ENCODE assay signal across 8 cellular contexts in genomic region chr10:70052462-70053211, GRCh38. TPM values are rescaled to one million over a fixed set of nuclear protein-coding genes. Genes with fewer than 3 reads are reported as not detected.
A peak's percentile ranks its signal among the peaks of the same experiment; 100 is the strongest.
DNase-seq lines count a peak whose midpoint lies in the region; ATAC-seq and TF ChIP-seq lines count a peak whose summit lies in the region.

Gene MACROH2A2 (plus strand): TSS chr10:70052846. CDS start chr10:70075659, 22,813 bp downstream.

- no peaks in the 10 kb centered on the region for H3K9me3 ChIP-seq in CD8-positive, alpha-beta memory T cell (ENCODE audit: low read length)
- H3K9me3 ChIP-seq in mesodermal cell (ENCODE audit: control insufficient read depth, low read length) = no peaks in the 10 kb centered on the region
- no peaks in the 10 kb centered on the region for H3K9me3 ChIP-seq in suprapubic skin

- no peaks in the 10 kb centered on the region for H3K36me3 Mint-ChIP-seq in CD8-positive, alpha-beta memory T cell
- no peaks in the 10 kb centered on the region for H3K36me3 Mint-ChIP-seq in IgD-negative memory B cell

- H3K4me1 ChIP-seq in CD8-positive, alpha-beta memory T cell (ENCODE audit: insufficient read depth, low read length) = no peaks in the 10 kb centered on the region
- no peaks in the 10 kb centered on the region for H3K4me1 ChIP-seq in mesodermal cell (ENCODE audit: control insufficient read depth, insufficient read depth, low read length, poor library complexity, severe bottlenecking)
- H3K4me1 ChIP-seq in suprapubic skin = peaks cover 19% of the 10 kb centered on the region

- TF ChIP-seq CTCF in WI38 (IDR thresholded peaks at IDR 0.05; ENCODE audit: low read depth, low read length) (no peak), suprapubic skin (IDR thresholded peaks at IDR 0.05) (no peak)

- no peak within 1 kb of the TSS for H3K27ac ChIP-seq in CD8-positive, alpha-beta memory T cell (ENCODE audit: low read depth, low read length)
- H3K27ac ChIP-seq in epithelial cell of prostate (peak within 1 kb of the TSS; percentile 41), mesodermal cell (ENCODE audit: low read depth, low read length, severe bottlenecking) (peak within 1 kb of the TSS; percentile 82), suprapubic skin (peak within 1 kb of the TSS; percentile 46)

- DNase-seq in CD8-positive, alpha-beta memory T cell = no peak
- peak; percentile 8 for DNase-seq in epithelial cell of prostate (ENCODE audit: low read depth, low spot score)
- no peak for DNase-seq in suprapubic skin (ENCODE audit: low spot score in 2 of 2)
- DNase-seq in activated effector memory CD4-positive, alpha-beta T cell treated with Interleukin-2 at 50 U/mL for 16 hours = no peak

- H3K27ac Mint-ChIP-seq in CD8-positive, alpha-beta memory T cell = peak within 1 kb of the TSS in 1 of 8 donors; percentile 73
- H3K27ac Mint-ChIP-seq in IgD-negative memory B cell = no peak within 1 kb of the TSS

- peaks cover 32 to 62% of the 10 kb centered on the region in 2 donors for H3K27me3 Mint-ChIP-seq in CD8-positive, alpha-beta memory T cell
- peaks cover 29% of the 10 kb centered on the region for H3K27me3 Mint-ChIP-seq in IgD-negative memory B cell

- H3K4me3 ChIP-seq in CD8-positive, alpha-beta memory T cell (ENCODE audit: low read length) = no peak within 1 kb of the TSS
- H3K4me3 ChIP-seq in WI38 (ENCODE audit: low read depth, low read length) (peak within 1 kb of the TSS; percentile 56), mesodermal cell (ENCODE audit: extremely low read depth, insufficient read depth, low read length, poor library complexity, severe bottlenecking) (peak within 1 kb of the TSS; percentile 74), suprapubic skin (peak within 1 kb of the TSS; percentile 66)

- H3K27me3 ChIP-seq in CD8-positive, alpha-beta memory T cell (ENCODE audit: insufficient read depth, low read length, poor library complexity, severe bottlenecking) = peaks cover 24% of the 10 kb centered on the region
- H3K27me3 ChIP-seq in suprapubic skin = peaks cover 31% of the 10 kb centered on the region

- 3 to 4% methylated on average over 35 to 40 of the region's 58 CpGs for WGBS in mesodermal cell (ENCODE audit: insufficient coverage in 2 of 2), 2 experiments
- 6% methylated on average over 5 of the region's 58 CpGs for WGBS in suprapubic skin

- peaks cover 8 to 15% (median 13%) of the 10 kb centered on the region in 3 donors for H3K4me1 Mint-ChIP-seq in CD8-positive, alpha-beta memory T cell
- H3K4me1 Mint-ChIP-seq in IgD-negative memory B cell = peaks cover 6 to 7% (median 6%) of the 10 kb centered on the region in 3 donors

- POLR2A ChIA-PET in CD8-positive, alpha-beta memory T cell (lab: Charles Lee) = no interaction called here

- TF ChIP-seq EP300 in suprapubic skin (IDR thresholded peaks at IDR 0.05) = no peak

- TF ChIP-seq POLR2A in suprapubic skin (IDR thresholded peaks at IDR 0.05) = no peak

- no peak for ATAC-seq in GM19351 (IDR thresholded peaks at IDR 0.05; ENCODE audit: unreplicated experiment)

- CTCF ChIA-PET in CD8-positive, alpha-beta memory T cell (lab: Charles Lee) = no interaction called here

- H3K4me3 Mint-ChIP-seq in CD8-positive, alpha-beta memory T cell = peak within 1 kb of the TSS; percentile 66 to 89 (median 77)
- H3K4me3 Mint-ChIP-seq in IgD-negative memory B cell = peak within 1 kb of the TSS in 3 of 4 donors; percentile 55 to 82 (median 58)

- H3K36me3 ChIP-seq in CD8-positive, alpha-beta memory T cell (ENCODE audit: insufficient read depth, low read length) = no peaks in the 10 kb centered on the region
- H3K36me3 ChIP-seq in mesodermal cell (ENCODE audit: control insufficient read depth, insufficient read depth, low read length) = peaks cover 3% of the 10 kb centered on the region
- H3K36me3 ChIP-seq in suprapubic skin = no peaks in the 10 kb centered on the region

- H3K9me3 Mint-ChIP-seq in CD8-positive, alpha-beta memory T cell = no peaks in the 10 kb centered on the region
- H3K9me3 Mint-ChIP-seq in IgD-negative memory B cell = no peaks in the 10 kb centered on the region

RNA-seq across cellular contexts. Expression of gene MACROH2A2, which starts in this region (rescaled TPM):
- total RNA-seq in CD8-positive, alpha-beta memory T cell = 1 to 10 TPM; 2.9 to 3.4 TPM
- 4.3 TPM for polyA plus RNA-seq in CD8-positive, alpha-beta memory T cell
- polyA plus RNA-seq in IgD-negative memory B cell = not detected
- polyA plus RNA-seq in mesodermal cell (2013, experiment 1 of 2) = 110 TPM
- 102 TPM for polyA plus RNA-seq in mesodermal cell (2013, experiment 2 of 2)
- total RNA-seq in suprapubic skin = 10 to 100 TPM in 3 of 4 donors, 1 to 10 TPM in 1; 9.9 to 21.3 (median 15.9) TPM
